Comparison of ENCODE assay signal across 27 cellular contexts in the genomic region with DNA sequence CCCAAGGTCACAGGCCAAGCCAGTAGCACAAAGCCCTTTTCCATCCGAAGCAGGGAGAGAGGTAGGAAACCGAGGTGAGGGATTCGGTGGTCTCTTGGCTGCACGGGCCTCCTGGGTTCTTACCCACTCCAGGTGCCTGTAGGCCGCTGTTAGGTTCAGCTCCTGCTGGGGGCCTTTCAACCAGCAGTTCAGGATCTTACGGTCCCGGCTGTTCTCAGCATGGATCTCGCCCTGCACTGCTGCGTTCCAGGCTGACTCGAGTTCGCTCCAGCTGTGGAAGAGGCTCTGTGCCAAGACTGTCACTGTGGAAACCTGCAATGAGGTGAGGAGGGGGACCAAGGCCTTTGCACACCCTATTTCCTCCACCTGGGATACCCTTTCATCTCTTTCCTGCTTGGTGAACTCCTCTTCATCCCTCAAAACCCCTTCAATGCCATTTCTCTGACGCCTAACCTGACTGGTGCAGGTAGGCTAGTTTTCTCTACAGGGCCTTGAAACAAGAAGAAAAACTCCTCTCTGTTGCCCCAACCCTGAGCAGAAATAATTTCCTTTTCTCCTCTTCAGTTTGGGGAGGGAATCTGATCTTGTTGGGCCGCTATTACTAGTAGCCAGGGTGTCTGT.
"Had no signal": no experiment of that assay in that cellular context is flagged by ENCODE, and none has a peak within 500 bp of the region (broad histone marks: within the 10 kb centered on the region; RNA-seq: fewer than 3 reads in every experiment).

No MANE protein-coding gene starts in this region.

- H3K27ac ChIP-seq: brain microvascular endothelial cell, colonic mucosa, epithelial cell of prostate, esophagus squamous epithelium, gastroesophageal sphincter had no signal

- H3K4me1 Mint-ChIP-seq: activated CD4-positive, alpha-beta T cell treated with anti-CD3 and anti-CD28 coated beads for 36 hours; activated CD4-positive, alpha-beta T cell treated with anti-CD3 and anti-CD28 coated beads, Interleukin-2, amount 10 ng/mL, durations not matched to agents 24 days and 14 days; activated CD8-positive, alpha-beta memory T cell treated with anti-CD3 and anti-CD28 coated beads, Interleukin-2, amount 10 ng/mL, durations not matched to agents 7 days and 5 days; activated T-helper 17 cell treated with anti-CD3 and anti-CD28 coated beads, Interleukin-2, amount 50 U/mL, for 72 hours; central memory CD8-positive, alpha-beta T cell had no signal

- H3K27ac Mint-ChIP-seq: activated CD4-positive, alpha-beta memory T cell treated with anti-CD3 and anti-CD28 coated beads for 36 hours; activated CD4-positive, alpha-beta T cell treated with anti-CD3 and anti-CD28 coated beads for 36 hours; activated CD4-positive, alpha-beta T cell treated with anti-CD3 and anti-CD28 coated beads, Interleukin-2, amount 10 ng/mL, durations not matched to agents 24 days and 14 days; activated CD8-positive, alpha-beta memory T cell treated with anti-CD3 and anti-CD28 coated beads, Interleukin-2, amount 10 ng/mL, durations not matched to agents 7 days and 5 days; activated CD8-positive, alpha-beta T cell treated with anti-CD3 and anti-CD28 coated beads, Interleukin-2, amount 10 ng/mL, durations not matched to agents 7 days and 5 days; activated naive CD8-positive, alpha-beta T cell; activated T-cell treated with anti-CD3 and anti-CD28 coated beads, Interleukin-2, amount 50 U/mL, for 24 hours; activated T-helper 17 cell treated with anti-CD3 and anti-CD28 coated beads, Interleukin-2, amount 50 U/mL, for 72 hours had no signal

- H3K9me3 ChIP-seq: colonic mucosa, esophagus squamous epithelium, gastroesophageal sphincter had no signal

- H3K27me3 ChIP-seq: colonic mucosa, esophagus squamous epithelium, gastroesophageal sphincter had no signal

- H3K4me3 ChIP-seq: colonic mucosa, esophagus squamous epithelium, gastroesophageal sphincter had no signal

- H3K4me3 Mint-ChIP-seq: activated CD4-positive, alpha-beta memory T cell treated with anti-CD3 and anti-CD28 coated beads for 36 hours; activated CD4-positive, alpha-beta T cell treated with anti-CD3 and anti-CD28 coated beads for 36 hours; activated CD4-positive, alpha-beta T cell treated with anti-CD3 and anti-CD28 coated beads, Interleukin-2, amount 10 ng/mL, durations not matched to agents 24 days and 14 days; activated CD8-positive, alpha-beta memory T cell treated with anti-CD3 and anti-CD28 coated beads, Interleukin-2, amount 10 ng/mL, durations not matched to agents 7 days and 5 days; activated CD8-positive, alpha-beta T cell treated with anti-CD3 and anti-CD28 coated beads, Interleukin-2, amount 10 ng/mL, durations not matched to agents 7 days and 5 days; activated naive CD8-positive, alpha-beta T cell; activated T-cell treated with anti-CD3 and anti-CD28 coated beads, Interleukin-2, amount 50 U/mL, for 24 hours; activated T-helper 17 cell treated with anti-CD3 and anti-CD28 coated beads, Interleukin-2, amount 50 U/mL, for 72 hours; central memory CD8-positive, alpha-beta T cell had no signal

- H3K36me3 ChIP-seq: brain microvascular endothelial cell, colonic mucosa, esophagus squamous epithelium, gastroesophageal sphincter had no signal

- DNase-seq: activated CD4-positive, alpha-beta memory T cell treated with anti-CD3 and anti-CD28 coated beads for 36 hours; activated CD4-positive, alpha-beta T cell treated with anti-CD3 and anti-CD28 coated beads for 36 hours; activated CD4-positive, alpha-beta T cell treated with anti-CD3 and anti-CD28 coated beads, Interleukin-2, amount 10 ng/mL, durations not matched to agents 24 days and 14 days; activated CD4-positive, CD25-positive, alpha-beta regulatory T cell; activated CD4-positive, CD25-positive, alpha-beta regulatory T cell treated with anti-CD3 and anti-CD28 coated beads, Interleukin-2, amount 50 U/mL, for 72 hours; activated CD8-positive, alpha-beta memory T cell treated with anti-CD3 and anti-CD28 coated beads, Interleukin-2, amount 10 ng/mL, durations not matched to agents 7 days and 5 days; activated CD8-positive, alpha-beta memory T cell treated with anti-CD3 and anti-CD28 coated beads, Interleukin-2, amount 50 U/mL, for 48 hours; activated CD8-positive, alpha-beta T cell treated with anti-CD3 and anti-CD28 coated beads, Interleukin-2, amount 10 ng/mL, durations not matched to agents 7 days and 5 days; activated effector memory CD4-positive, alpha-beta T cell treated with Interleukin-2 at 50 U/mL for 16 hours; activated gamma-delta T cell treated with Interleukin-2 at 50 U/mL for 16 hours; activated naive CD4-positive, alpha-beta T cell treated with anti-CD3 and anti-CD28 coated beads, Interleukin-2, amount 50 U/mL, for 16 hours; activated naive CD4-positive, alpha-beta T cell treated with Interleukin-2 at 50 U/mL for 16 hours; activated T-cell treated with anti-CD3 and anti-CD28 coated beads for 4 hours; activated T-cell treated with anti-CD3 and anti-CD28 coated beads, Interleukin-2, amount 50 U/mL, for 24 hours; amniotic stem cell; anterior cingulate cortex; brain microvascular endothelial cell; colonic mucosa; effector CD8-positive, alpha-beta T cell; esophagus squamous epithelium; foreskin melanocyte; T-helper 2 cell had no signal

- H3K36me3 Mint-ChIP-seq: activated CD4-positive, alpha-beta memory T cell treated with anti-CD3 and anti-CD28 coated beads for 36 hours; activated CD8-positive, alpha-beta memory T cell treated with anti-CD3 and anti-CD28 coated beads, Interleukin-2, amount 10 ng/mL, durations not matched to agents 7 days and 5 days had no signal

- H3K4me1 ChIP-seq: colonic mucosa had no signal

- H3K9me3 Mint-ChIP-seq: activated CD4-positive, alpha-beta memory T cell treated with anti-CD3 and anti-CD28 coated beads for 36 hours; activated CD4-positive, alpha-beta T cell treated with anti-CD3 and anti-CD28 coated beads, Interleukin-2, amount 10 ng/mL, durations not matched to agents 24 days and 14 days; activated T-cell treated with anti-CD3 and anti-CD28 coated beads, Interleukin-2, amount 50 U/mL, for 24 hours; activated T-helper 17 cell treated with anti-CD3 and anti-CD28 coated beads, Interleukin-2, amount 50 U/mL, for 72 hours; central memory CD8-positive, alpha-beta T cell had no signal

- H3K27me3 Mint-ChIP-seq: activated CD4-positive, alpha-beta memory T cell treated with anti-CD3 and anti-CD28 coated beads for 36 hours; activated CD4-positive, alpha-beta T cell treated with anti-CD3 and anti-CD28 coated beads for 36 hours; activated naive CD8-positive, alpha-beta T cell; activated T-cell treated with anti-CD3 and anti-CD28 coated beads, Interleukin-2, amount 50 U/mL, for 24 hours; activated T-helper 17 cell treated with anti-CD3 and anti-CD28 coated beads, Interleukin-2, amount 50 U/mL, for 72 hours; central memory CD8-positive, alpha-beta T cell had no signal
